In the genomic region with DNA sequence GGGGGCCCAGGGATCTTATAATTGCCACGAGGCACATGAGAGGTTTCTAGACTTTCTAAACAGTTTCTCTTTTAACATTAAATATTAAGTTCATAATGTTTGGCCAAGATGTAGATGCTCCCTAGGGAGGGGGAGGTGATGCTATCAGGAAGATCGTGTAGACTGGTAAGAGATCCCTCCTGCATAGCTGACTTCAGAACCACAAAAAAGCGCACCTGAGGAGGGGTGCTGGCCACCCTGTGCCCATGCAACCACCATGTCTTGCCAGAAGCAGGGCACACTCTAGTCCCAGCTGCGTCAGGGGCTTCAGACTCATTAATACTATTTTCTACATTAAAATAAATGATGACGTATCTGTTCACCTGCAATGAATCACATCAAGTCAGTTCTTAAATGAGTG, we compare ENCODE assay signal across 24 cellular contexts.
"Had no signal": no experiment of that assay in that cellular context is flagged by ENCODE, and none has a peak within 500 bp of the region (broad histone marks: within the 10 kb centered on the region; RNA-seq: fewer than 3 reads in every experiment).

No MANE protein-coding gene starts in this region.

- H3K9me3 ChIP-seq: colonic mucosa, esophagus muscularis mucosa, esophagus squamous epithelium, gastrocnemius medialis, gastroesophageal sphincter, heart left ventricle, heart right ventricle had no signal

- H3K27me3 Mint-ChIP-seq: dendritic cell treated with granulocyte-macrophage colony-stimulating factor and Interleukin-4, amounts not matched to agents 40 ng/mL and 50 ng/mL, for 4 days; effector memory CD8-positive, alpha-beta T cell had no signal

- H3K4me1 ChIP-seq: colonic mucosa, esophagus muscularis mucosa, esophagus squamous epithelium, foreskin keratinocyte, heart left ventricle had no signal

- H3K4me3 Mint-ChIP-seq: dendritic cell treated with granulocyte-macrophage colony-stimulating factor and Interleukin-4, amounts not matched to agents 40 ng/mL and 50 ng/mL, for 4 days; effector memory CD8-positive, alpha-beta T cell; endodermal cell had no signal

- H3K4me1 Mint-ChIP-seq: endodermal cell had no signal

- H3K9me3 Mint-ChIP-seq: dendritic cell treated with granulocyte-macrophage colony-stimulating factor and Interleukin-4, amounts not matched to agents 40 ng/mL and 50 ng/mL, for 4 days; effector memory CD8-positive, alpha-beta T cell; endodermal cell had no signal

- ATAC-seq: effector memory CD8-positive, alpha-beta T cell; esophagus mucosa; foreskin keratinocyte; gastrocnemius medialis; gastroesophageal sphincter; heart left ventricle; heart right ventricle had no signal

- H3K27ac ChIP-seq: colonic mucosa, coronary artery, dorsolateral prefrontal cortex, epithelial cell of prostate, esophagus muscularis mucosa, esophagus squamous epithelium, foreskin keratinocyte, gastrocnemius medialis, gastroesophageal sphincter, heart left ventricle, heart right ventricle had no signal

- H3K27ac Mint-ChIP-seq: dendritic cell treated with granulocyte-macrophage colony-stimulating factor and Interleukin-4, amounts not matched to agents 40 ng/mL and 50 ng/mL, for 4 days; effector memory CD8-positive, alpha-beta T cell; endodermal cell had no signal

- DNase-seq: colonic mucosa; cortex of kidney; dermis blood vessel endothelial cell; dorsolateral prefrontal cortex; effector CD4-positive, alpha-beta T cell; effector memory CD4-positive, alpha-beta T cell; effector memory CD8-positive, alpha-beta T cell; endodermal cell; erythroblast; esophagus squamous epithelium; foreskin fibroblast; foreskin keratinocyte; foreskin melanocyte; gastrocnemius medialis; glutamatergic neuron; head of caudate nucleus; heart left ventricle; heart right ventricle had no signal

- H3K4me3 ChIP-seq: colonic mucosa, coronary artery, dorsolateral prefrontal cortex, esophagus muscularis mucosa, esophagus squamous epithelium, gastrocnemius medialis, gastroesophageal sphincter, heart left ventricle, heart right ventricle had no signal

- H3K27me3 ChIP-seq: colonic mucosa, esophagus squamous epithelium, foreskin keratinocyte, gastrocnemius medialis, gastroesophageal sphincter, heart left ventricle, heart right ventricle had no signal

- H3K36me3 ChIP-seq: colonic mucosa, esophagus muscularis mucosa, esophagus squamous epithelium, gastrocnemius medialis, gastroesophageal sphincter, heart left ventricle, heart right ventricle had no signal
